30 cellular contexts compared by ENCODE assay signal in genomic region chr15:70200003-70200410, GRCh38.
A peak's percentile ranks its signal among the peaks of the same experiment; 100 is the strongest.
DNase-seq lines count a peak whose midpoint lies in the region; ATAC-seq, FAIRE-seq and TF ChIP-seq lines count a peak whose summit lies in the region.
"Had no signal": no experiment of that assay in that cellular context is flagged by ENCODE, and none has a peak within 500 bp of the region (broad histone marks: within the 10 kb centered on the region; RNA-seq: fewer than 3 reads in every experiment).

No MANE protein-coding gene starts in this region.

- no peak for TF ChIP-seq EP300 in HepG2 (IDR thresholded peaks at IDR 0.05; ENCODE audit: low read depth in 2 of 2, low read length in 2 of 2)
- TF ChIP-seq EP300 in HepG2 (CRISPR knock-in tag; IDR thresholded peaks at IDR 0.05; ENCODE audit: borderline replicate concordance) = no peak

- H2BK120ac ChIP-seq in neuronal stem cell (ENCODE audit: low read depth, low read length) = no peak overlapping the region

- H2BK15ac ChIP-seq in neuronal stem cell (ENCODE audit: low read length) = peak overlapping the region; percentile 64

- DNase-seq in HepG2 (ENCODE audit: low spot score) = no peak
- no peak for DNase-seq in right lobe of liver
- peak; percentile 12 for DNase-seq in RWPE2 (ENCODE audit: low spot score)
- DNase-seq in neuronal stem cell (ENCODE audit: low spot score) = no peak
- no peak for DNase-seq in hippocampal formation (lab: John Stamatoyannopoulos, UW)
- DNase-seq in activated naive CD8-positive, alpha-beta T cell treated with anti-CD3 and anti-CD28 coated beads, Interleukin-2, amount 50 U/mL, for 24 hours = no peak
- DNase-seq: activated naive CD4-positive, alpha-beta T cell treated with anti-CD3 and anti-CD28 coated beads, Interleukin-2, amount 10 ng/mL, durations not matched to agents 7 days and 5 days; body of pancreas; cerebellar nuclear complex; dermis blood vessel endothelial cell; HCEC 1CT; heart left ventricle; IMR-90; left ventricle myocardium inferior; NCI-H1092 treated with DMSO at 0.1 percent for 48 hours; NCI-H187; NCI-H510A; Right ventricle myocardium superior; substantia nigra had no signal

- H3K36me3 ChIP-seq in HepG2 (replicated peaks in 1 of 2; ENCODE audit: control insufficient read depth in 1 of 2, insufficient read depth in 2 of 2, low read length in 2 of 2) = no peaks in the 10 kb centered on the region
- no peaks in the 10 kb centered on the region for H3K36me3 ChIP-seq in right lobe of liver
- no peaks in the 10 kb centered on the region for H3K36me3 ChIP-seq in RWPE2 (ENCODE audit: low read depth)
- no peaks in the 10 kb centered on the region for H3K36me3 ChIP-seq in neuronal stem cell (replicated peaks in 1 of 2; ENCODE audit: control insufficient read depth in 2 of 2, insufficient read depth in 2 of 2, low read length in 2 of 2)
- H3K36me3 ChIP-seq: heart left ventricle, left ventricle myocardium inferior, upper lobe of right lung had no signal

- H3K27ac ChIP-seq in HepG2 (ENCODE audit: extremely low read length, insufficient read depth, low read length) = no peak overlapping the region
- no peak overlapping the region for H3K27ac ChIP-seq in right lobe of liver
- H3K27ac ChIP-seq in RWPE2 (ENCODE audit: poor library complexity, severe bottlenecking) = no peak overlapping the region
- no peak overlapping the region for H3K27ac ChIP-seq in neuronal stem cell (replicated peaks; ENCODE audit: low read length)
- H3K27ac ChIP-seq: body of pancreas, left ventricle myocardium inferior, upper lobe of right lung had no signal

- H3K4me3 Mint-ChIP-seq in activated naive CD8-positive, alpha-beta T cell treated with anti-CD3 and anti-CD28 coated beads, Interleukin-2, amount 50 U/mL, for 24 hours = no peak overlapping the region
- H3K4me3 Mint-ChIP-seq: activated naive CD4-positive, alpha-beta T cell treated with anti-CD3 and anti-CD28 coated beads, Interleukin-2, amount 10 ng/mL, durations not matched to agents 7 days and 5 days; activated T-helper 17 cell treated with anti-CD3 and anti-CD28 coated beads, Interleukin-2, amount 50 U/mL, for 72 hours; stimulated activated memory B cell treated with anti-CD40 and anti-IgM and Interleukin-4, amounts not matched to agents 10 μg/mL and 1 μg/mL and 100 μg/mL, for 72 hours; T-helper 2 cell treated with Interferon-gamma antibody and Interleukin-4, amounts not matched to agents 5 μg/mL and 100 μg/mL, for 36 hours had no signal

- H3K27me3 ChIP-seq in HepG2 (ENCODE audit: control insufficient read depth in 1 of 2, insufficient read depth in 2 of 2, low read length in 2 of 2) (peaks cover 4 to 34% of the 10 kb centered on the region in 2 experiments; a peak in 4 of 5 replicates), right lobe of liver (no peaks in the 10 kb centered on the region), RWPE2 (ENCODE audit: insufficient read depth, poor library complexity, severe bottlenecking) (no peaks in the 10 kb centered on the region), neuronal stem cell (ENCODE audit: control insufficient read depth in 3 of 3, insufficient read depth in 3 of 3, low read depth in 1 of 3, low read length in 3 of 3) (peaks cover 0 to 19% (median 0%) of the 10 kb centered on the region in 3 experiments)
- H3K27me3 ChIP-seq: body of pancreas, heart left ventricle, upper lobe of right lung had no signal

- H3K4me2 ChIP-seq in HepG2 (ENCODE audit: low read depth, low read length) (no peak overlapping the region), neuronal stem cell (ENCODE audit: insufficient read depth, low read length, poor library complexity, severe bottlenecking) (no peak overlapping the region)

- H3K4me1 Mint-ChIP-seq in activated naive CD8-positive, alpha-beta T cell treated with anti-CD3 and anti-CD28 coated beads, Interleukin-2, amount 50 U/mL, for 24 hours = no peaks in the 10 kb centered on the region
- H3K4me1 Mint-ChIP-seq: activated naive CD4-positive, alpha-beta T cell treated with anti-CD3 and anti-CD28 coated beads, Interleukin-2, amount 10 ng/mL, durations not matched to agents 7 days and 5 days had no signal

- no peak overlapping the region for H2AK5ac ChIP-seq in neuronal stem cell (ENCODE audit: low read depth, low read length)

- H3K9me3 ChIP-seq in HepG2 (ENCODE audit: low read length) (no peaks in the 10 kb centered on the region), right lobe of liver (no peaks in the 10 kb centered on the region), RWPE2 (ENCODE audit: severe bottlenecking) (no peaks in the 10 kb centered on the region), neuronal stem cell (replicated peaks in 1 of 2; ENCODE audit: control insufficient read depth in 2 of 2, insufficient read depth in 1 of 2, low read depth in 1 of 2, low read length in 2 of 2) (no peaks in the 10 kb centered on the region)
- H3K9me3 ChIP-seq: body of pancreas, heart left ventricle, left ventricle myocardium inferior, upper lobe of right lung had no signal

- no peaks in the 10 kb centered on the region for H3K36me3 Mint-ChIP-seq in activated naive CD8-positive, alpha-beta T cell treated with anti-CD3 and anti-CD28 coated beads, Interleukin-2, amount 50 U/mL, for 24 hours (ENCODE audit: low read depth)
- H3K36me3 Mint-ChIP-seq: activated naive CD4-positive, alpha-beta T cell treated with anti-CD3 and anti-CD28 coated beads, Interleukin-2, amount 10 ng/mL, durations not matched to agents 7 days and 5 days; stimulated activated memory B cell treated with anti-CD40 and anti-IgM and Interleukin-4, amounts not matched to agents 10 μg/mL and 1 μg/mL and 100 μg/mL, for 72 hours had no signal

- H3K4me3 ChIP-seq in HepG2 (replicated peaks in 1 of 3; ENCODE audit: insufficient read depth in 1 of 3, low read depth in 2 of 3, low read length in 3 of 3) = no peak overlapping the region
- no peak overlapping the region for H3K4me3 ChIP-seq in right lobe of liver
- no peak overlapping the region for H3K4me3 ChIP-seq in RWPE2 (ENCODE audit: severe bottlenecking)
- H3K4me3 ChIP-seq in neuronal stem cell (ENCODE audit: low read length in 2 of 2) = no peak overlapping the region
- H3K4me3 ChIP-seq: body of pancreas, heart left ventricle, left ventricle myocardium inferior, upper lobe of right lung had no signal

- H2BK12ac ChIP-seq in neuronal stem cell (ENCODE audit: low read length) = no peak overlapping the region

- CTCF ChIA-PET in HepG2 (lab: Yijun Ruan, JAX; ENCODE audit: low intra/inter-chr PET ratio, low total read pairs) = no interaction called here

- in situ Hi-C loops in HepG2 (cut with HindIII; ENCODE audit: extremely low pct_ligation_motif_present, low pct_unique_long_range_greater_than_20kb) = no loop called here

- no peaks in the 10 kb centered on the region for H4K20me1 ChIP-seq in HepG2 (ENCODE audit: insufficient read depth, low read length)

- H3K9ac ChIP-seq in HepG2 (ENCODE audit: insufficient read depth, low read depth, low read length) = no peak overlapping the region
- H3K9ac ChIP-seq in neuronal stem cell (ENCODE audit: low read depth, low read length, poor library complexity) = no peak overlapping the region

- H3K23ac ChIP-seq in neuronal stem cell (ENCODE audit: low read depth, low read length, poor library complexity) = no peak overlapping the region

- BruUV-seq in HepG2 (replicated peaks; lab: Mats Ljungman, UMichigan) = no TSS peak

- no peak overlapping the region for H3K14ac ChIP-seq in neuronal stem cell (ENCODE audit: low read length)

- no peak overlapping the region for H3K4ac ChIP-seq in neuronal stem cell (ENCODE audit: low read length)

- no peaks in the 10 kb centered on the region for H3K79me1 ChIP-seq in neuronal stem cell (ENCODE audit: low read depth, low read length)

- no peak for FAIRE-seq in HepG2 (lab: Jason Lieb, UNC)
- FAIRE-seq: A204.1, GM12892, keratinocyte had no signal

- no peak for ATAC-seq in HepG2
- no peak for ATAC-seq in right lobe of liver
- ATAC-seq in RWPE2 (ENCODE audit: low read depth) = no peak
- ATAC-seq in activated naive CD8-positive, alpha-beta T cell treated with anti-CD3 and anti-CD28 coated beads, Interleukin-2, amount 50 U/mL, for 24 hours = no peak
- no peak for ATAC-seq in GM19452 (IDR thresholded peaks at IDR 0.05; ENCODE audit: unreplicated experiment)
- no peak for ATAC-seq in HG03378 (IDR thresholded peaks at IDR 0.05; ENCODE audit: unreplicated experiment)
- ATAC-seq: activated T-helper 17 cell treated with anti-CD3 and anti-CD28 coated beads, Interleukin-2, amount 50 U/mL, for 72 hours; body of pancreas; esophagus mucosa; heart left ventricle; stimulated activated memory B cell treated with anti-CD40 and anti-IgM and Interleukin-4, amounts not matched to agents 10 μg/mL and 1 μg/mL and 100 μg/mL, for 72 hours; upper lobe of right lung had no signal

- H4K8ac ChIP-seq in neuronal stem cell (ENCODE audit: low read depth, low read length) = no peak overlapping the region

- H3K27me3 Mint-ChIP-seq in activated naive CD8-positive, alpha-beta T cell treated with anti-CD3 and anti-CD28 coated beads, Interleukin-2, amount 50 U/mL, for 24 hours = peaks cover 2% of the 10 kb centered on the region
- H3K27me3 Mint-ChIP-seq: activated T-helper 17 cell treated with anti-CD3 and anti-CD28 coated beads, Interleukin-2, amount 50 U/mL, for 72 hours; stimulated activated memory B cell treated with anti-CD40 and anti-IgM and Interleukin-4, amounts not matched to agents 10 μg/mL and 1 μg/mL and 100 μg/mL, for 72 hours had no signal

- WGBS in HepG2 (ENCODE audit: low lambda C conversion rate) = 12% methylated on average over 8 of the region's 8 CpGs
- 53% methylated on average over 5 of the region's 8 CpGs for WGBS in right lobe of liver (ENCODE audit: insufficient coverage, low coverage, low lambda C conversion rate, missing lambda C conversion rate)
- WGBS in neuronal stem cell (ENCODE audit: extremely low coverage in 2 of 2, insufficient read length in 2 of 2, insufficient replicate concordance in 1 of 2), 2 donors = no CpG with 5 or more reads among the region's 8 CpGs

- intact Hi-C loops in HepG2 (cut with micrococcal nuclease; ENCODE audit: unreplicated experiment) (no loop called here), right lobe of liver (cut with DNase I) (no loop called here)

- H3K27ac Mint-ChIP-seq in activated naive CD8-positive, alpha-beta T cell treated with anti-CD3 and anti-CD28 coated beads, Interleukin-2, amount 50 U/mL, for 24 hours = no peak overlapping the region
- H3K27ac Mint-ChIP-seq: activated naive CD4-positive, alpha-beta T cell treated with anti-CD3 and anti-CD28 coated beads, Interleukin-2, amount 10 ng/mL, durations not matched to agents 7 days and 5 days; activated T-helper 17 cell treated with anti-CD3 and anti-CD28 coated beads, Interleukin-2, amount 50 U/mL, for 72 hours; progenitor cell of endocrine pancreas; stimulated activated memory B cell treated with anti-CD40 and anti-IgM and Interleukin-4, amounts not matched to agents 10 μg/mL and 1 μg/mL and 100 μg/mL, for 72 hours; T-helper 2 cell treated with Interferon-gamma antibody and Interleukin-4, amounts not matched to agents 5 μg/mL and 100 μg/mL, for 36 hours had no signal

- POLR2A ChIA-PET in HepG2 (lab: Yijun Ruan, JAX) = no interaction called here

- no peak for TF ChIP-seq RAD21 in HepG2 (CRISPR knock-in tag; IDR thresholded peaks at IDR 0.05)

- H3K4me1 ChIP-seq in HepG2 (ENCODE audit: insufficient read depth, low read length) = peaks cover 38% of the 10 kb centered on the region
- peaks cover 0 to 34% (median 16%) of the 10 kb centered on the region in 4 donors for H3K4me1 ChIP-seq in right lobe of liver
- peaks cover 28% of the 10 kb centered on the region for H3K4me1 ChIP-seq in RWPE2 (ENCODE audit: insufficient read depth, poor library complexity, severe bottlenecking)
- H3K4me1 ChIP-seq in neuronal stem cell (ENCODE audit: control insufficient read depth in 2 of 2, insufficient read depth in 1 of 2, low read depth in 1 of 2, low read length in 2 of 2) = peaks cover 0 to 32% of the 10 kb centered on the region in 2 donors

- H4K91ac ChIP-seq in neuronal stem cell (ENCODE audit: low read depth, low read length, poor library complexity) = no peak overlapping the region

- TF ChIP-seq CTCF in HepG2 (CRISPR knock-in tag; IDR thresholded peaks at IDR 0.05) = no peak
- TF ChIP-seq CTCF in right lobe of liver (IDR thresholded peaks at IDR 0.05) = no peak
- TF ChIP-seq CTCF in RWPE2 (IDR thresholded peaks at IDR 0.05; ENCODE audit: poor library complexity, severe bottlenecking) = no peak

- no peak overlapping the region for H3K18ac ChIP-seq in neuronal stem cell (ENCODE audit: low read length)

- no peaks in the 10 kb centered on the region for H3K79me2 ChIP-seq in HepG2 (ENCODE audit: insufficient read depth, low read length)

- H3K9me3 Mint-ChIP-seq in activated naive CD8-positive, alpha-beta T cell treated with anti-CD3 and anti-CD28 coated beads, Interleukin-2, amount 50 U/mL, for 24 hours = no peaks in the 10 kb centered on the region
- H3K9me3 Mint-ChIP-seq: activated naive CD4-positive, alpha-beta T cell treated with anti-CD3 and anti-CD28 coated beads, Interleukin-2, amount 10 ng/mL, durations not matched to agents 7 days and 5 days; activated T-helper 17 cell treated with anti-CD3 and anti-CD28 coated beads, Interleukin-2, amount 50 U/mL, for 72 hours; stimulated activated memory B cell treated with anti-CD40 and anti-IgM and Interleukin-4, amounts not matched to agents 10 μg/mL and 1 μg/mL and 100 μg/mL, for 72 hours; T-helper 2 cell treated with Interferon-gamma antibody and Interleukin-4, amounts not matched to agents 5 μg/mL and 100 μg/mL, for 36 hours had no signal

- TF ChIP-seq POLR2A in HepG2 (IDR thresholded peaks at IDR 0.05; ENCODE audit: insufficient read depth in 1 of 2, low read depth in 2 of 2, low read length in 2 of 2) = no peak
- TF ChIP-seq POLR2A in right lobe of liver (IDR thresholded peaks at IDR 0.05) = no peak

- H2AFZ ChIP-seq in HepG2 (ENCODE audit: low read length) = no peak overlapping the region
- H2AFZ ChIP-seq in neuronal stem cell (ENCODE audit: low read length) = no peak overlapping the region

- H2BK5ac ChIP-seq in neuronal stem cell (ENCODE audit: low read length) = no peak overlapping the region
